14 cellular contexts compared by ENCODE assay signal in the genomic region with DNA sequence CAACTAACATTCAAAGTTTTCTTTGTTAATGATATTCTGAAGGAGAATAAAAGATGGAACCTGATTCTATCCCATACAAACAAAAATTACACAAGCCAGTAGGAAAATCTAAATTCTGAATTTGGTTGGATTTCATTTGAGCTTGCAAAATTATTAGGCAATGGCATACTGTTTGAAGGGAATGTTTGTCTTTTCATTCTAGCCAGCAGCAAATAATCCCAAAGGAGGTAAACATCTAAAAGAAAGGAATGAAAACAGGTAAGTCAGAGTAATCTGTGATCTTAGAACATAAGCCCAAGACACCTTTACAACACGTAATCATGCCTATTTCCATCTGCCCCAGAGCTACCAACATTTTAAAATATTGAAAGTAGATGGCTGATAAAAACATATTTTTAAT.
"Had no signal": no experiment of that assay in that cellular context is flagged by ENCODE, and none has a peak within 500 bp of the region (broad histone marks: within the 10 kb centered on the region; RNA-seq: fewer than 3 reads in every experiment).

No MANE protein-coding gene starts in this region.

- H3K27ac ChIP-seq: epithelial cell of prostate, lower lobe of right lung, SJCRH30, suprapubic skin had no signal

- ATAC-seq: activated T-cell treated with anti-CD3 and anti-CD28 coated beads, Interleukin-2, amount 50 U/mL, for 4 hours; effector memory CD8-positive, alpha-beta T cell; lower lobe of right lung; sciatic nerve had no signal

- H3K9me3 ChIP-seq: lower lobe of right lung, SJCRH30, suprapubic skin had no signal

- DNase-seq: activated CD4-positive, alpha-beta memory T cell treated with anti-CD3 and anti-CD28 coated beads for 36 hours; activated gamma-delta T cell treated with Interleukin-2 at 50 U/mL for 16 hours; activated T-cell treated with anti-CD3 and anti-CD28 coated beads, Interleukin-2, amount 50 U/mL, for 4 hours; cortex of kidney; effector memory CD8-positive, alpha-beta T cell; kidney glomerular epithelial cell; lower lobe of right lung; stimulated activated CD4-positive, alpha-beta T cell treated with anti-CD3 and anti-CD28 coated beads, Interleukin-12 subunit alpha, Interleukin-12 subunit beta, amount 100 ng/mL, for 4 hours; stimulated activated naive CD4-positive, alpha-beta T cell treated with Interleukin-2 at 50 U/mL for 16 hours; T-helper 9 cell had no signal

- H3K36me3 ChIP-seq: lower lobe of right lung, SJCRH30, suprapubic skin had no signal

- H3K27me3 ChIP-seq: SJCRH30, suprapubic skin had no signal

- H3K4me3 ChIP-seq: lower lobe of right lung, SJCRH30, suprapubic skin had no signal
